ENCODE assay signal across 8 cellular contexts in the genomic region with DNA sequence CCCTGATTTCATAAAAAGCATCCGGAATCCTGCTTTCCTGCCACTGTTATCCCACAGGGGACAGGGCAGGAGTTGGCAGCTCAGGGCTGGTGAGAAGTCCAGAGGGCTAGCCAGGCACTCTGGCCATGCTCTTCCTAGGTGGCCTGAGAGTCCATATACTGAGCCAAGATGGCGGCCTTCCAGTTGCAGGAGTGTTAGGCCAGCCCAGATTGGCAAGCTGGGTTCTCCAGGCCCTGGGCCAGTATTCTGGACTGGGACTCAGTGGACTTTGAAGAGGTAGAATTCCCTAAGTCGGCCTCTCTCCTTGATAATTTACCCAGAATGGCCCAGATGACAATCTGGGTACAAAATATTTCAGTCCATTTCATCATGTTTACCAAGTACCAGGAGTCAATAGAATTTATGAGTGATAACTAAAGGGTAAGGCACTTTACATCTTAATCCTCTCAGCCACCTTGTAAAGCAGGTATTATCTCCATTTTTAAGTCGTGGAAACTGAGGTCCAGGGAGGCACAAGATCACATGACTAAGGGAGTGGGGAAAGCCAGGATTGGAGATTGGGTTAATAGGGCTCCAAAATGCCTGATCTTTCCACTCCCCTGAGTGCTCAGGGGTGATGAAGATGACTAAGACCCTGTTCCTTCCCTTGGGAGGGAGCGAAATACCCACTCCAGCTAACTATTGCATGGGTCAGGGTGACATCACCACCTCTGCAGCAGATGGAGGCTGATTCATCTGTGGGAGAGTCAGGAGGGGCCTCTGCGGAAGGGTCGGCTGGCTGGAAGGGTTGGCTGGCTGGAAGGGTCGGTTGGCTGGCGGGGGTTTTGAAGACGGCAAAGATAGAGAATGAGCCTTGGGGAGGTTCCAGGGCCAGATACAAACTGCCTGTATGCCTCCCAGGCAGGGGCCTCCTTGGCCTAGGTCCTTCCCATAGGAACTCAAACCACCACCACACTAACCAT. TPM values are rescaled to one million over a fixed set of nuclear protein-coding genes. Genes with fewer than 3 reads are reported as not detected.
DNase-seq lines count a peak whose midpoint lies in the region; ATAC-seq and TF ChIP-seq lines count a peak whose summit lies in the region.

No MANE protein-coding gene starts in this region.

- peaks cover 6% of the 10 kb centered on the region for H3K79me2 ChIP-seq in neural progenitor cell (ENCODE audit: low read depth)

- POLR2A ChIA-PET in activated CD4-positive, alpha-beta memory T cell treated with anti-CD3 and anti-CD28 coated beads for 36 hours (lab: Charles Lee) = interaction anchor here (1.1 to 1.6 kb wide), 3 partner anchors 12 to 55 kb away, joined by 3 to 6 read pairs (median 5); a partner anchor contains a TSS

- no peaks in the 10 kb centered on the region for H3K27me3 Mint-ChIP-seq in activated CD4-positive, alpha-beta memory T cell treated with anti-CD3 and anti-CD28 coated beads for 36 hours
- no peaks in the 10 kb centered on the region for H3K27me3 Mint-ChIP-seq in neural progenitor cell (ENCODE audit: insufficient read depth, low read depth)

- peaks cover 18% of the 10 kb centered on the region for H3F3A ChIP-seq in neural progenitor cell (ENCODE audit: low read depth)

- peaks cover 23% of the 10 kb centered on the region for H3K4me1 Mint-ChIP-seq in activated CD4-positive, alpha-beta memory T cell treated with anti-CD3 and anti-CD28 coated beads for 36 hours (ENCODE audit: low read depth)
- H3K4me1 Mint-ChIP-seq in neural progenitor cell = peaks cover 30% of the 10 kb centered on the region

- H3K9me3 ChIP-seq in BE2C (no peaks in the 10 kb centered on the region), neural progenitor cell (ENCODE audit: low read depth) (no peaks in the 10 kb centered on the region)

- no peak overlapping the region for H3K4me3 ChIP-seq in BE2C (ENCODE audit: low read depth, low read length)
- H3K4me3 ChIP-seq in fibroblast of pulmonary artery (replicated peaks; ENCODE audit: low read depth, low read length) = peak overlapping the region; percentile 45
- no peak overlapping the region for H3K4me3 ChIP-seq in neural progenitor cell

- no peaks in the 10 kb centered on the region for H3K36me3 Mint-ChIP-seq in activated CD4-positive, alpha-beta memory T cell treated with anti-CD3 and anti-CD28 coated beads for 36 hours
- peaks cover 4% of the 10 kb centered on the region for H3K36me3 Mint-ChIP-seq in neural progenitor cell

- peak overlapping the region; percentile 72 for H3K4me3 Mint-ChIP-seq in activated CD4-positive, alpha-beta memory T cell treated with anti-CD3 and anti-CD28 coated beads for 36 hours
- peak overlapping the region; percentile 85 for H3K4me3 Mint-ChIP-seq in neural progenitor cell

- H3K4me1 ChIP-seq in BE2C = peaks cover 5% of the 10 kb centered on the region
- peaks cover 15% of the 10 kb centered on the region for H3K4me1 ChIP-seq in neural progenitor cell

- H3K9ac ChIP-seq in neural progenitor cell = no peak overlapping the region

- H4K20me1 ChIP-seq in neural progenitor cell (ENCODE audit: low read depth) = peaks cover 6% of the 10 kb centered on the region

- no peaks in the 10 kb centered on the region for H3K27me3 ChIP-seq in BE2C
- H3K27me3 ChIP-seq in neural progenitor cell = no peaks in the 10 kb centered on the region

- H3K4me2 ChIP-seq in neural progenitor cell = no peak overlapping the region

- peak overlapping the region; percentile 95 for H2AFZ ChIP-seq in neural progenitor cell (replicated peaks)

- no peak overlapping the region for H3K27ac Mint-ChIP-seq in activated CD4-positive, alpha-beta memory T cell treated with anti-CD3 and anti-CD28 coated beads for 36 hours
- peak overlapping the region; percentile 63 for H3K27ac Mint-ChIP-seq in neural progenitor cell

- no peak overlapping the region for H3K27ac ChIP-seq in neural progenitor cell

- CTCF ChIA-PET in activated CD4-positive, alpha-beta memory T cell treated with anti-CD3 and anti-CD28 coated beads for 36 hours (lab: Charles Lee) = interaction anchor here (0.9 to 2.2 kb wide), 7 partner anchors 8 to 86 kb away, joined by 3 to 14 read pairs (median 8); no protein-coding TSS in a partner anchor

- no peaks in the 10 kb centered on the region for H3K9me3 Mint-ChIP-seq in activated CD4-positive, alpha-beta memory T cell treated with anti-CD3 and anti-CD28 coated beads for 36 hours
- no peaks in the 10 kb centered on the region for H3K9me3 Mint-ChIP-seq in neural progenitor cell

- intact Hi-C loops in activated CD4-positive, alpha-beta memory T cell treated with anti-CD3 and anti-CD28 coated beads for 36 hours (cut with micrococcal nuclease) = no loop called here

- H3K36me3 ChIP-seq in BE2C = no peaks in the 10 kb centered on the region
- no peaks in the 10 kb centered on the region for H3K36me3 ChIP-seq in neural progenitor cell

- no peak for TF ChIP-seq CTCF in BE2C (IDR thresholded peaks at IDR 0.05; ENCODE audit: low read depth, low read length)
- no peak for TF ChIP-seq CTCF in fibroblast of pulmonary artery (IDR thresholded peaks at IDR 0.05; ENCODE audit: low read length, missing control alignments)
- no peak for TF ChIP-seq CTCF in neural progenitor cell (IDR thresholded peaks at IDR 0.05)

- ATAC-seq in HG02870 (IDR thresholded peaks at IDR 0.05; ENCODE audit: unreplicated experiment) (no peak), HG02981 (IDR thresholded peaks at IDR 0.05; ENCODE audit: unreplicated experiment) (no peak)

- DNase-seq in BE2C (peak; percentile 80), HS-27A (ENCODE audit: low read depth) (peak; percentile 91), fibroblast of pulmonary artery (ENCODE audit: low read depth) (peak; percentile 98), neural progenitor cell (ENCODE audit: low spot score) (no peak), germinal center (ENCODE audit: low spot score) (no peak)
- DNase-seq in activated CD4-positive, alpha-beta memory T cell treated with anti-CD3 and anti-CD28 coated beads for 36 hours = peak; percentile 41

RNA-seq across cellular contexts. Expression of a gene that starts 1.2 kb away (rescaled TPM):
- 30.9 TPM for polyA plus RNA-seq in BE2C (2012; ENCODE audit: insufficient read depth, insufficient read length, low read depth)
- total RNA-seq in activated CD4-positive, alpha-beta memory T cell treated with anti-CD3 and anti-CD28 coated beads for 36 hours = 10 to 100 TPM; 18.4 to 19.1 TPM
- total RNA-seq in neural progenitor cell (ENCODE audit: low replicate concordance) = 5.0 and 14.3 TPM in 2 replicates

RNA-seq across cellular contexts. Expression of a gene that starts 48.5 kb away (rescaled TPM):
- polyA plus RNA-seq in BE2C (2012; ENCODE audit: insufficient read depth, insufficient read length, low read depth) = 7.9 TPM
- under 1 TPM in 1 of 2 experiments, not detected in 1; 0.14 TPM for total RNA-seq in activated CD4-positive, alpha-beta memory T cell treated with anti-CD3 and anti-CD28 coated beads for 36 hours
- total RNA-seq in neural progenitor cell (ENCODE audit: low replicate concordance) = 0.26 and 0.46 TPM in 2 replicates

RNA-seq across cellular contexts. Expression of a gene that starts 48.6 kb away (rescaled TPM):
- 288 TPM for polyA plus RNA-seq in BE2C (2012; ENCODE audit: insufficient read depth, insufficient read length, low read depth)
- 10 to 100 TPM; 67.7 to 74.9 TPM for total RNA-seq in activated CD4-positive, alpha-beta memory T cell treated with anti-CD3 and anti-CD28 coated beads for 36 hours
- 75.5 and 76.1 TPM in 2 replicates for total RNA-seq in neural progenitor cell (ENCODE audit: low replicate concordance)

RNA-seq across cellular contexts. Expression of a gene that starts 55.6 kb away (rescaled TPM):
- polyA plus RNA-seq in BE2C (2012; ENCODE audit: insufficient read depth, insufficient read length, low read depth) = 332 TPM
- 100 to 1,000 TPM; 656 to 664 TPM for total RNA-seq in activated CD4-positive, alpha-beta memory T cell treated with anti-CD3 and anti-CD28 coated beads for 36 hours
- 904 and 971 TPM in 2 replicates for total RNA-seq in neural progenitor cell (ENCODE audit: low replicate concordance)

Comparison
In these comparisons a context has a peak if more than half of its experiments do, and no peak if none do; other contexts are left out.
1. DNase-seq: peak in BE2C (single experiment), HS-27A (single experiment), activated CD4-positive, alpha-beta memory T cell treated with anti-CD3 and anti-CD28 coated beads for 36 hours (single experiment) and fibroblast of pulmonary artery (single experiment); none in neural progenitor cell (single experiment) and germinal center (single experiment).